Comparison of ENCODE assay signal across 33 cellular contexts in the genomic region with DNA sequence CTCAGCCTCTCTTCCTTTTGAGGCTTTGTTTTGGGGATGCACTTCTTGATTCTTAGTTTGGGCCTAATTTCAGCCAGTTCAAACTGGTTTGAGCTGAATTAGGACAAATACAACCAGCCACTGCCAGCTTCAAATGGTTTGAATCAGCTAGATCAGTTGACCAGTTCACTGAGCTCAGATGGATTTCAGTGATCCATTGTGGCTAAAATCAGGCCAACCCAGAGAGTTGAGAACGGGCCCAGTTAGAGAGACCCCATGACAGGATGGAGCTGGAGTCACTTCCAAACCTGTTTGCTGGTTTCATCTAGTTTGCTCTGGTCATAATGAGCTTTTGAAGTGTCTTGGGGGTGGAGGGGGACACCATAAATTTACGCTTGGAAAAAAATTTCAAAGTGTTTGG. TPM values are rescaled to one million over a fixed set of nuclear protein-coding genes. Genes with fewer than 3 reads are reported as not detected.
A peak's percentile ranks its signal among the peaks of the same experiment; 100 is the strongest.
DNase-seq lines count a peak whose midpoint lies in the region; ATAC-seq, FAIRE-seq and TF ChIP-seq lines count a peak whose summit lies in the region.
"Had no signal": no experiment of that assay in that cellular context is flagged by ENCODE, and none has a peak within 500 bp of the region (broad histone marks: within the 10 kb centered on the region; RNA-seq: fewer than 3 reads in every experiment).

No MANE protein-coding gene starts in this region.

- H3K9me3 Mint-ChIP-seq in activated CD4-positive, alpha-beta T cell treated with anti-CD3 and anti-CD28 coated beads, Interleukin-2, amount 10 ng/mL, durations not matched to agents 7 days and 5 days = peaks cover 11% of the 10 kb centered on the region
- H3K9me3 Mint-ChIP-seq in stimulated activated memory B cell treated with anti-CD40 and anti-IgM and Interleukin-4, amounts not matched to agents 10 μg/mL and 1 μg/mL and 100 μg/mL, for 72 hours = no peaks in the 10 kb centered on the region
- H3K9me3 Mint-ChIP-seq: HFFc6 had no signal

- 89% methylated on average over 2 of the region's 2 CpGs; no CpG with 5 or more reads in 1 of the 2 experiments for WGBS in H1 (ENCODE audit: extremely low coverage in 1 of 2, insufficient coverage in 1 of 2, insufficient read length in 1 of 2, insufficient replicate concordance in 2 of 2, low coverage in 1 of 2, low lambda C conversion rate in 2 of 2, missing lambda C conversion rate in 1 of 2), 2 experiments

- TF ChIP-seq POLR2A in H1 (IDR thresholded peaks at IDR 0.05; ENCODE audit: control extremely low read depth in 1 of 2, low read depth in 2 of 2, low read length in 2 of 2) = no peak

- no peak for DNase-seq in activated CD4-positive, alpha-beta T cell treated with anti-CD3 and anti-CD28 coated beads, Interleukin-2, amount 10 ng/mL, durations not matched to agents 7 days and 5 days
- DNase-seq in activated CD4-positive, alpha-beta T cell treated with anti-CD3 and anti-CD28 coated beads, Interleukin-2, amount 50 U/mL, for 1 hour = no peak
- DNase-seq in H1 (ENCODE audit: low read depth in 1 of 2, low spot score in 2 of 2) (no peak), HTR-8/SVneo (ENCODE audit: insufficient read length, low spot score) (no peak)
- DNase-seq: 8988T; activated CD4-positive, alpha-beta T cell treated with anti-CD3 and anti-CD28 coated beads for 1 hour; adrenal gland; Calu3; DND-41; foreskin fibroblast; GM23248; head of caudate nucleus; HFFc6; KG1; left ventricle myocardium inferior; NCI-H1417; NCI-H2029 treated with DMSO at 0.1 percent for 48 hours; NCI-H526; NK-92 treated with Interleukin-12 subunit alpha and Interleukin-12 subunit beta, amount 100 ng/mL, for 24 hours; PC-3 had no signal

- ATAC-seq in stimulated activated memory B cell treated with anti-CD40 and anti-IgM and Interleukin-4, amounts not matched to agents 10 μg/mL and 1 μg/mL and 100 μg/mL, for 72 hours = no peak
- ATAC-seq in GM21447 (IDR thresholded peaks at IDR 0.05; ENCODE audit: unreplicated experiment) (no peak), GM21825 (IDR thresholded peaks at IDR 0.05; ENCODE audit: unreplicated experiment) (no peak)
- ATAC-seq: PC-3, right lobe of liver had no signal

- 0 out of 2 replicates have a peak overlapping the region, but pooled peaks have one; percentile 17 for H2BK12ac ChIP-seq in H1 (ENCODE audit: low read depth, low read length)

- H3K4me2 ChIP-seq in SU-DHL-6 (ENCODE audit: low read depth, low read length, poor library complexity, severe bottlenecking) (peak overlapping the region; percentile 47), H1 (ENCODE audit: insufficient read depth in 1 of 2, low read depth in 2 of 2, low read length in 2 of 2) (no peak overlapping the region)

- 0 out of 2 replicates have a peak overlapping the region, but pooled peaks have one; percentile 10 for H2BK15ac ChIP-seq in H1 (ENCODE audit: low read length)

- H3K4ac ChIP-seq in H1 (replicated peaks; ENCODE audit: insufficient read length, low read depth, low read length) = no peak overlapping the region

- H3K79me2 ChIP-seq in SU-DHL-6 (ENCODE audit: insufficient read depth, low read length) (no peaks in the 10 kb centered on the region), H1 (ENCODE audit: control insufficient read depth in 1 of 2, insufficient read depth in 2 of 2, low read length in 2 of 2) (no peaks in the 10 kb centered on the region)

- no peak overlapping the region for H3K23ac ChIP-seq in H1 (ENCODE audit: insufficient read length)

- no peak overlapping the region for H3K14ac ChIP-seq in H1 (ENCODE audit: insufficient read length)

- H3K4me3 Mint-ChIP-seq in activated CD4-positive, alpha-beta T cell treated with anti-CD3 and anti-CD28 coated beads, Interleukin-2, amount 10 ng/mL, durations not matched to agents 7 days and 5 days = no peak overlapping the region
- no peak overlapping the region for H3K4me3 Mint-ChIP-seq in stimulated activated memory B cell treated with anti-CD40 and anti-IgM and Interleukin-4, amounts not matched to agents 10 μg/mL and 1 μg/mL and 100 μg/mL, for 72 hours
- H3K4me3 Mint-ChIP-seq: HFFc6; T-helper 1 cell treated with Interleukin-12 subunit alpha and Interleukin-12 subunit beta and Interleukin-4 antibody, amounts not matched to agents 30 μg/mL and 1 μg/mL, for 36 hours; type B pancreatic cell had no signal

- peaks cover 6% of the 10 kb centered on the region for H3K36me3 Mint-ChIP-seq in activated CD4-positive, alpha-beta T cell treated with anti-CD3 and anti-CD28 coated beads, Interleukin-2, amount 10 ng/mL, durations not matched to agents 7 days and 5 days (ENCODE audit: low read depth)
- H3K36me3 Mint-ChIP-seq in stimulated activated memory B cell treated with anti-CD40 and anti-IgM and Interleukin-4, amounts not matched to agents 10 μg/mL and 1 μg/mL and 100 μg/mL, for 72 hours = no peaks in the 10 kb centered on the region
- H3K36me3 Mint-ChIP-seq: type B pancreatic cell had no signal

- H3K36me3 ChIP-seq in SU-DHL-6 (ENCODE audit: low read length) = no peaks in the 10 kb centered on the region
- H3K36me3 ChIP-seq in H1 (ENCODE audit: control insufficient read depth in 2 of 4, insufficient read depth in 4 of 4, low read length in 3 of 4) = no peaks in the 10 kb centered on the region
- H3K36me3 ChIP-seq: adrenal gland, esophagus muscularis mucosa, left ventricle myocardium inferior, right lobe of liver had no signal

- no peaks in the 10 kb centered on the region for H3K27me3 Mint-ChIP-seq in activated CD4-positive, alpha-beta T cell treated with anti-CD3 and anti-CD28 coated beads, Interleukin-2, amount 10 ng/mL, durations not matched to agents 7 days and 5 days
- no peaks in the 10 kb centered on the region for H3K27me3 Mint-ChIP-seq in stimulated activated memory B cell treated with anti-CD40 and anti-IgM and Interleukin-4, amounts not matched to agents 10 μg/mL and 1 μg/mL and 100 μg/mL, for 72 hours

- H3K4me3 ChIP-seq in SU-DHL-6 (ENCODE audit: insufficient read depth, low read length, poor library complexity, severe bottlenecking) (no peak overlapping the region), H1 (ENCODE audit: extremely low read depth in 1 of 4, insufficient read depth in 2 of 4, low read depth in 3 of 4, low read length in 4 of 4) (no peak overlapping the region)
- H3K4me3 ChIP-seq: adrenal gland, esophagus muscularis mucosa, GM23248, left ventricle myocardium inferior, right lobe of liver, SK-N-MC had no signal

- peaks cover 0 to 4% (median 2%) of the 10 kb centered on the region in 4 experiments; a peak in 4 of 7 replicates for H3K4me1 ChIP-seq in H1 (replicated peaks in 1 of 4; ENCODE audit: control insufficient read depth in 3 of 4, insufficient read depth in 4 of 4, low read length in 3 of 4)
- H3K4me1 ChIP-seq: adrenal gland, right lobe of liver had no signal

- no peak for TF ChIP-seq RAD21 in H1 (IDR thresholded peaks at IDR 0.05 in 1 of 2, conservative IDR thresholded peaks at IDR 0.05 in 1 of 2; ENCODE audit: low read depth in 2 of 2, low read length in 2 of 2)

- H3K9me2 ChIP-seq in SU-DHL-6 (replicated peaks; ENCODE audit: insufficient read depth, low read length) = no peaks in the 10 kb centered on the region

- TF ChIP-seq EP300 in H1 (IDR thresholded peaks at IDR 0.05; ENCODE audit: borderline replicate concordance in 1 of 2, low read depth in 2 of 2, low read length in 2 of 2) = no peak

- no peak overlapping the region for H3K18ac ChIP-seq in H1 (ENCODE audit: extremely low read depth, low read length)

- H3K27ac ChIP-seq in SU-DHL-6 (ENCODE audit: low read depth, low read length) (peak overlapping the region; percentile 97), H1 (ENCODE audit: low read depth, low read length) (no peak overlapping the region)
- H3K27ac ChIP-seq: adrenal gland, esophagus muscularis mucosa, GM23248, left ventricle myocardium inferior, right lobe of liver, SK-N-MC had no signal

- H3K9ac ChIP-seq in SU-DHL-6 (ENCODE audit: low read length) (peak overlapping the region; percentile 45), H1 (replicated peaks in 1 of 4; ENCODE audit: extremely low read depth in 1 of 4, low read depth in 3 of 4, low read length in 3 of 4) (no peak overlapping the region; a peak in 1 of 7 replicates)
- H3K9ac ChIP-seq: GM23248 had no signal

- no peaks in the 10 kb centered on the region for H4K20me1 ChIP-seq in SU-DHL-6 (ENCODE audit: low read depth, low read length)
- H4K20me1 ChIP-seq in H1 (replicated peaks in 1 of 2; ENCODE audit: control insufficient read depth in 1 of 2, insufficient read depth in 2 of 2, low read length in 2 of 2) = no peaks in the 10 kb centered on the region

- peaks cover 65% of the 10 kb centered on the region for H3K4me1 Mint-ChIP-seq in activated CD4-positive, alpha-beta T cell treated with anti-CD3 and anti-CD28 coated beads, Interleukin-2, amount 10 ng/mL, durations not matched to agents 7 days and 5 days
- H3K4me1 Mint-ChIP-seq in stimulated activated memory B cell treated with anti-CD40 and anti-IgM and Interleukin-4, amounts not matched to agents 10 μg/mL and 1 μg/mL and 100 μg/mL, for 72 hours = peaks cover 88% of the 10 kb centered on the region

- peak overlapping the region; percentile 60 for H3K27ac Mint-ChIP-seq in activated CD4-positive, alpha-beta T cell treated with anti-CD3 and anti-CD28 coated beads, Interleukin-2, amount 10 ng/mL, durations not matched to agents 7 days and 5 days
- H3K27ac Mint-ChIP-seq in stimulated activated memory B cell treated with anti-CD40 and anti-IgM and Interleukin-4, amounts not matched to agents 10 μg/mL and 1 μg/mL and 100 μg/mL, for 72 hours = peak overlapping the region; percentile 74
- H3K27ac Mint-ChIP-seq: HFFc6; progenitor cell of endocrine pancreas; T-helper 1 cell treated with Interleukin-12 subunit alpha and Interleukin-12 subunit beta and Interleukin-4 antibody, amounts not matched to agents 30 μg/mL and 1 μg/mL, for 36 hours; type B pancreatic cell had no signal

- H2BK20ac ChIP-seq in H1 (ENCODE audit: low read length) = no peak overlapping the region

- no peak for FAIRE-seq in H1 (lab: Jason Lieb, UNC)
- FAIRE-seq in HTR-8/SVneo (lab: Jason Lieb, UNC) = no peak
- FAIRE-seq: endometrium, keratinocyte, TTC549 had no signal

- H3K23me2 ChIP-seq in H1 (ENCODE audit: low read depth, low read length) = no peaks in the 10 kb centered on the region

- no peak overlapping the region for H3K56ac ChIP-seq in H1 (replicated peaks; ENCODE audit: insufficient read length, low read depth, low read length)

- H4K91ac ChIP-seq in H1 (replicated peaks; ENCODE audit: insufficient read length, low read length) = no peak overlapping the region

- H2BK5ac ChIP-seq in H1 (ENCODE audit: low read depth, low read length) = no peak overlapping the region

- no peak overlapping the region for H2BK120ac ChIP-seq in H1 (replicated peaks; ENCODE audit: low read depth, low read length)

- no peaks in the 10 kb centered on the region for H3K79me1 ChIP-seq in H1 (ENCODE audit: low read depth, low read length)

- no peak overlapping the region for H4K5ac ChIP-seq in H1 (ENCODE audit: insufficient read length, low read depth, low read length)

- POLR2A ChIA-PET in activated CD4-positive, alpha-beta T cell treated with anti-CD3 and anti-CD28 coated beads, Interleukin-2, amount 10 ng/mL, durations not matched to agents 7 days and 5 days (lab: Charles Lee) = no interaction called here
- POLR2A ChIA-PET in H1 (lab: Charles Lee; ENCODE audit: partially characterized antibody) = interaction anchor here (1.3 kb wide), 1 partner anchor 12 kb away, joined by 3 read pairs; no protein-coding TSS in a partner anchor

- H3K27me3 ChIP-seq in SU-DHL-6 (ENCODE audit: low read length) = no peaks in the 10 kb centered on the region
- no peaks in the 10 kb centered on the region for H3K27me3 ChIP-seq in H1 (replicated peaks in 1 of 4; ENCODE audit: control insufficient read depth in 3 of 4, extremely low read depth in 1 of 4, insufficient read depth in 3 of 4, low read length in 3 of 4)
- H3K27me3 ChIP-seq: adrenal gland, right lobe of liver had no signal

- no peak overlapping the region for H2AK5ac ChIP-seq in H1 (ENCODE audit: low read depth, low read length)

- CTCF ChIA-PET in activated CD4-positive, alpha-beta T cell treated with anti-CD3 and anti-CD28 coated beads, Interleukin-2, amount 10 ng/mL, durations not matched to agents 7 days and 5 days (lab: Charles Lee) = interaction anchor here (0.6 to 1.0 kb wide), 2 partner anchors 10 to 83 kb away, joined by 3 read pairs; no protein-coding TSS in a partner anchor
- CTCF ChIA-PET in H1 (lab: Charles Lee; ENCODE audit: partially characterized antibody) = interaction anchor here (0.6 to 3.6 kb wide), 10 partner anchors 9 to 178 kb away, joined by 3 to 14 read pairs (median 4); no protein-coding TSS in a partner anchor

- no peak overlapping the region for H4K8ac ChIP-seq in H1 (ENCODE audit: extremely low read depth, insufficient read depth, low read length)

- no peaks in the 10 kb centered on the region for H3K9me3 ChIP-seq in SU-DHL-6 (ENCODE audit: insufficient read depth, low read length)
- 0 out of 4 replicates have a peak, but pooled peaks cover 0 to 2% of the 10 kb centered on the region in 2 experiments for H3K9me3 ChIP-seq in H1 (ENCODE audit: insufficient read depth in 2 of 2, low read depth in 1 of 2, low read length in 1 of 2)
- H3K9me3 ChIP-seq: adrenal gland, left ventricle myocardium inferior, right lobe of liver had no signal

- H3F3A ChIP-seq in SU-DHL-6 (ENCODE audit: insufficient read depth) = peaks cover 87% of the 10 kb centered on the region

- TF ChIP-seq CTCF in SU-DHL-6 (IDR thresholded peaks at IDR 0.05; ENCODE audit: insufficient read depth, low read length, poor library complexity, severe bottlenecking) = no peak
- no peak for TF ChIP-seq CTCF in H1 (IDR thresholded peaks at IDR 0.05; ENCODE audit: control extremely low read depth in 1 of 3, insufficient read depth in 1 of 3, low read depth in 1 of 3, low read length in 3 of 3)

- H2AFZ ChIP-seq in SU-DHL-6 (ENCODE audit: low read depth, low read length, severe bottlenecking) (no peak overlapping the region), H1 (ENCODE audit: low read length) (peak overlapping the region; percentile 81; the same call in 1 of the 2 replicates)
- H2AFZ ChIP-seq: GM23248 had no signal

RNA-seq across cellular contexts. Expression of a gene that starts 48.0 kb away (rescaled TPM):
- 1 to 10 TPM; 7.0 to 8.0 TPM for total RNA-seq in activated CD4-positive, alpha-beta T cell treated with anti-CD3 and anti-CD28 coated beads, Interleukin-2, amount 10 ng/mL, durations not matched to agents 7 days and 5 days
- 16.6 and 19.7 TPM in 2 replicates for total RNA-seq in H1 (2021; fragmentation: NEBNext Ultra II Directional; extraction: Animal tissue kit (Norgen Biotek cat#: 25700))
- polyA plus RNA-seq in H1 (2011; rRNA removed) = 17.7 and 23.9 TPM in 2 replicates
- 12.8 TPM for polyA plus RNA-seq in H1 (2011; cell fraction: cytosol; rRNA removed)
- polyA plus RNA-seq in H1 (2011; cell fraction: nucleus; rRNA removed) = 19.1 TPM
- 8.7 to 13.7 TPM (median 12.4 TPM) in 4 replicates for polyA plus RNA-seq in H1 (2012, experiment 1 of 2)
- polyA plus RNA-seq in H1 (2012, experiment 2 of 2) = 6.3 TPM
- polyA plus RNA-seq in H1 (2013, experiment 1 of 2) = 9.1 TPM
- polyA plus RNA-seq in H1 (2013, experiment 2 of 2) = 9.1 TPM
- polyA minus RNA-seq in H1 (2011; rRNA and poly(A)+ RNA removed) = 21.8 and 31.4 TPM in 2 replicates
- 7.7 TPM for polyA minus RNA-seq in H1 (2011; cell fraction: cytosol; rRNA and poly(A)+ RNA removed)
- polyA minus RNA-seq in H1 (2011; cell fraction: nucleus; rRNA and poly(A)+ RNA removed) = 18.9 TPM
